ENCODE assay signal across 8 cellular contexts in the genomic region with DNA sequence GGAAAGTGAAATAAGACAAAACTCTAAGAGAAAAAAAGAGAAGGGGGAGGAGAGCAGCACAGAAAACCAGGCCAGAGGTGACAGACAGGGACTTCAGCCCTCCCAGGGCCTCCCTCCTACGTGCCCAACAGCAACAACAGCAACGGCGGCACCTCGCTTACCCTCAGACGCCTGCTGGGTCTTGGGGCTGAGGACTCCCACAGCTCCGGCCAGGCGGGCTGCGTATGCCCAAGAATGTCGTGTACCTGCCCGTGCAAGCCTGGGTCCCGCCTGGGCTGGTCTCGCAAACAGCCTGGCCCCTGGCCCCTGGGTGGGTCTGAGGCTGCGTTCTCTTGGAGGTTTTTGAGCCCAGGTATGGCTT. TPM values are rescaled to one million over a fixed set of nuclear protein-coding genes. Genes with fewer than 3 reads are reported as not detected.
DNase-seq lines count a peak whose midpoint lies in the region; ATAC-seq and TF ChIP-seq lines count a peak whose summit lies in the region.

No MANE protein-coding gene starts in this region.

- peaks cover 57% of the 10 kb centered on the region for H3K4me1 Mint-ChIP-seq in activated CD4-positive, alpha-beta T cell treated with anti-CD3 and anti-CD28 coated beads, Interleukin-2, amount 10 ng/mL, durations not matched to agents 7 days and 5 days
- peaks cover 19% of the 10 kb centered on the region for H3K4me1 Mint-ChIP-seq in neural crest cell

- peaks cover 18% of the 10 kb centered on the region for H3K36me3 Mint-ChIP-seq in activated CD4-positive, alpha-beta T cell treated with anti-CD3 and anti-CD28 coated beads, Interleukin-2, amount 10 ng/mL, durations not matched to agents 7 days and 5 days (ENCODE audit: low read depth)
- no peaks in the 10 kb centered on the region for H3K36me3 Mint-ChIP-seq in neural crest cell (ENCODE audit: low read depth)

- H3K27me3 Mint-ChIP-seq in activated CD4-positive, alpha-beta T cell treated with anti-CD3 and anti-CD28 coated beads, Interleukin-2, amount 10 ng/mL, durations not matched to agents 7 days and 5 days = no peaks in the 10 kb centered on the region
- H3K27me3 Mint-ChIP-seq in neural crest cell (ENCODE audit: low read depth) = no peaks in the 10 kb centered on the region

- H3K27me3 ChIP-seq in endocrine pancreas (ENCODE audit: control insufficient read depth, insufficient read depth, low read length) = no peaks in the 10 kb centered on the region

- H3K9me3 ChIP-seq in endocrine pancreas (ENCODE audit: control insufficient read depth, low read length) = no peaks in the 10 kb centered on the region

- H3K4me1 ChIP-seq in endocrine pancreas (ENCODE audit: control insufficient read depth, insufficient read depth, low read length) = no peaks in the 10 kb centered on the region

- CTCF ChIA-PET in activated CD4-positive, alpha-beta T cell treated with anti-CD3 and anti-CD28 coated beads, Interleukin-2, amount 10 ng/mL, durations not matched to agents 7 days and 5 days (lab: Charles Lee) = interaction anchor here (1.0 to 2.4 kb wide), 5 partner anchors 9 to 456 kb away, joined by 3 to 8 read pairs (median 6); a partner anchor contains a TSS

- H3K27ac Mint-ChIP-seq in activated CD4-positive, alpha-beta T cell treated with anti-CD3 and anti-CD28 coated beads, Interleukin-2, amount 10 ng/mL, durations not matched to agents 7 days and 5 days = peak overlapping the region; percentile 95
- peak overlapping the region; percentile 29 for H3K27ac Mint-ChIP-seq in neural crest cell (ENCODE audit: unreplicated experiment)

- peak overlapping the region; percentile 86 for H3K4me3 Mint-ChIP-seq in activated CD4-positive, alpha-beta T cell treated with anti-CD3 and anti-CD28 coated beads, Interleukin-2, amount 10 ng/mL, durations not matched to agents 7 days and 5 days
- no peak overlapping the region for H3K4me3 Mint-ChIP-seq in neural crest cell

- no peak for ATAC-seq in GM18873 (IDR thresholded peaks at IDR 0.05; ENCODE audit: low FRiP score, unreplicated experiment)

- H3K4me3 ChIP-seq in endocrine pancreas (ENCODE audit: control insufficient read depth, insufficient read depth, low read length) = peak overlapping the region; percentile 33

- no peak for TF ChIP-seq CTCF in neural crest cell (conservative IDR thresholded peaks at IDR 0.05)

- POLR2A ChIA-PET in activated CD4-positive, alpha-beta T cell treated with anti-CD3 and anti-CD28 coated beads, Interleukin-2, amount 10 ng/mL, durations not matched to agents 7 days and 5 days (lab: Charles Lee) = no interaction called here

- H3K9me3 Mint-ChIP-seq in activated CD4-positive, alpha-beta T cell treated with anti-CD3 and anti-CD28 coated beads, Interleukin-2, amount 10 ng/mL, durations not matched to agents 7 days and 5 days = no peaks in the 10 kb centered on the region
- no peaks in the 10 kb centered on the region for H3K9me3 Mint-ChIP-seq in neural crest cell

- H3K36me3 ChIP-seq in endocrine pancreas (ENCODE audit: control insufficient read depth, insufficient read depth, low read length) = no peaks in the 10 kb centered on the region

- peak overlapping the region; percentile 74 for H3K9ac ChIP-seq in endocrine pancreas (ENCODE audit: control insufficient read depth, insufficient read depth, low read length)

- DNase-seq in NCI-H526 (lab: John Stamatoyannopoulos, UW) (peak; percentile 38 to 47), NCI-H526 treated with DMSO at 0.1 percent for 48 hours (lab: John Stamatoyannopoulos, UW) (no peak), neural crest cell (ENCODE audit: low read depth, low spot score) (no peak), cerebellar nuclear complex (lab: John Stamatoyannopoulos, UW) (no peak), NCI-H345 treated with DMSO at 0.1 percent for 48 hours (lab: John Stamatoyannopoulos, UW; ENCODE audit: unreplicated experiment) (no peak)
- DNase-seq in activated CD4-positive, alpha-beta T cell treated with anti-CD3 and anti-CD28 coated beads, Interleukin-2, amount 10 ng/mL, durations not matched to agents 7 days and 5 days = peak; percentile 46

RNA-seq across cellular contexts. Expression of a gene that starts 30.5 kb away (rescaled TPM):
- total RNA-seq in activated CD4-positive, alpha-beta T cell treated with anti-CD3 and anti-CD28 coated beads, Interleukin-2, amount 10 ng/mL, durations not matched to agents 7 days and 5 days = 100 to 1,000 TPM in 1 of 2 experiments, 10 to 100 TPM in 1; 83.6 to 101 TPM
- total RNA-seq in neural crest cell = 79.0 and 80.7 TPM in 2 replicates

RNA-seq across cellular contexts. Expression of a gene that starts 47.4 kb away (rescaled TPM):
- total RNA-seq in activated CD4-positive, alpha-beta T cell treated with anti-CD3 and anti-CD28 coated beads, Interleukin-2, amount 10 ng/mL, durations not matched to agents 7 days and 5 days = under 1 TPM; 0.40 to 0.48 TPM
- total RNA-seq in neural crest cell = 2.0 and 3.0 TPM in 2 replicates

Comparison
In these comparisons a context has a peak if more than half of its experiments do, and no peak if none do; other contexts are left out.
1. DNase-seq: peak in NCI-H526 (2 of 2) and activated CD4-positive, alpha-beta T cell treated with anti-CD3 and anti-CD28 coated beads, Interleukin-2, amount 10 ng/mL, durations not matched to agents 7 days and 5 days (single experiment); none in NCI-H526 treated with DMSO at 0.1 percent for 48 hours (single experiment), neural crest cell (single experiment), cerebellar nuclear complex (0 of 2) and NCI-H345 treated with DMSO at 0.1 percent for 48 hours (single experiment).